Comparison of ENCODE assay signal across 19 cellular contexts in the genomic region with DNA sequence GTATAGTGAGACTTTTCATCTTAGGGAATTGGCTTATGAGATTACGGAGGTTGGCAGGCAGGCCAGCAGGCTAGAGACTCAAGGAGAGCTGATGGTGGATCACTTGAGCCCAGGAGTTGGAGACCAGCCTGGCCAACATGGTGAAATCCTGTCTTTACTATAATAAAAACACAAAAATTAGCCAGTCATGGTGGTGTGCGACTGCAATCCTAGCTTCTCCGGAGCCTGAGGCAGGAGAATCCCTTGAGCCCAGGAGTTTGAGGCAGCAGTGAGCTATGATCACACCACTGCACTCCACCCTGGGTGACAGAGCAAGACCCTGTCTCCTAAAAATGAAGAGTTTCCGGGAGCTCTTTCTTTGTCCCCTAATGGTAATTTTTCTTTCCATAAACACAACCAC. TPM values are rescaled to one million over a fixed set of nuclear protein-coding genes. Genes with fewer than 3 reads are reported as not detected.
"Had no signal": no experiment of that assay in that cellular context is flagged by ENCODE, and none has a peak within 500 bp of the region (broad histone marks: within the 10 kb centered on the region; RNA-seq: fewer than 3 reads in every experiment).

No MANE protein-coding gene starts in this region.

RNA-seq across cellular contexts. Expression of a gene that starts 14.6 kb away (rescaled TPM):
- total RNA-seq: activated CD4-positive, alpha-beta memory T cell treated with anti-CD3 and anti-CD28 coated beads, Interleukin-2, amount 10 ng/mL, durations not matched to agents 7 days and 5 days; activated CD4-positive, alpha-beta T cell treated with anti-CD3 and anti-CD28 coated beads for 36 hours; activated CD4-positive, alpha-beta T cell treated with anti-CD3 and anti-CD28 coated beads, Interleukin-2, amount 10 ng/mL, durations not matched to agents 7 days and 5 days; activated CD8-positive, alpha-beta memory T cell treated with anti-CD3 and anti-CD28 coated beads, Interleukin-2, amount 10 ng/mL, durations not matched to agents 7 days and 5 days; activated CD8-positive, alpha-beta T cell treated with anti-CD3 and anti-CD28 coated beads, Interleukin-2, amount 10 ng/mL, durations not matched to agents 7 days and 5 days; activated naive CD4-positive, alpha-beta T cell treated with anti-CD3 and anti-CD28 coated beads for 36 hours; activated naive CD4-positive, alpha-beta T cell treated with anti-CD3 and anti-CD28 coated beads, Interleukin-2, amount 50 U/mL, for 72 hours; activated naive CD8-positive, alpha-beta T cell treated with anti-CD3 and anti-CD28 coated beads for 36 hours; activated T-helper 2 cell treated with anti-CD3 and anti-CD28 coated beads, Interferon-gamma antibody, Interleukin-2, Interleukin-4, amounts not matched to agents 10 μg/mL and 5 μg/mL and 100 μg/mL, durations not matched to agents 14 hours and 24 hours and 36 hours; aorta; astrocyte; breast epithelium; cardiac septum; T-cell; T-helper 1 cell treated with Interleukin-12 subunit alpha and Interleukin-12 subunit beta and Interleukin-4 antibody, amounts not matched to agents 30 ng/mL and 1 ng/mL, for 36 hours; T-helper 17 cell; T-helper 2 cell treated with Interferon-gamma antibody and Interleukin-4, amounts not matched to agents 100 ng/mL and 5 ng/mL, for 36 hours; WTC11 had no signal
- polyA plus RNA-seq: aorta had no signal

RNA-seq across cellular contexts. Expression of a gene that starts 26.5 kb away (rescaled TPM):
- total RNA-seq: activated CD4-positive, alpha-beta memory T cell treated with anti-CD3 and anti-CD28 coated beads, Interleukin-2, amount 10 ng/mL, durations not matched to agents 7 days and 5 days; activated CD4-positive, alpha-beta T cell treated with anti-CD3 and anti-CD28 coated beads for 36 hours; activated CD4-positive, alpha-beta T cell treated with anti-CD3 and anti-CD28 coated beads, Interleukin-2, amount 10 ng/mL, durations not matched to agents 7 days and 5 days; activated CD8-positive, alpha-beta memory T cell treated with anti-CD3 and anti-CD28 coated beads, Interleukin-2, amount 10 ng/mL, durations not matched to agents 7 days and 5 days; activated CD8-positive, alpha-beta T cell treated with anti-CD3 and anti-CD28 coated beads, Interleukin-2, amount 10 ng/mL, durations not matched to agents 7 days and 5 days; activated naive CD4-positive, alpha-beta T cell treated with anti-CD3 and anti-CD28 coated beads for 36 hours; activated naive CD4-positive, alpha-beta T cell treated with anti-CD3 and anti-CD28 coated beads, Interleukin-2, amount 50 U/mL, for 72 hours; activated naive CD8-positive, alpha-beta T cell treated with anti-CD3 and anti-CD28 coated beads for 36 hours; activated T-helper 2 cell treated with anti-CD3 and anti-CD28 coated beads, Interferon-gamma antibody, Interleukin-2, Interleukin-4, amounts not matched to agents 10 μg/mL and 5 μg/mL and 100 μg/mL, durations not matched to agents 14 hours and 24 hours and 36 hours; adrenal gland; aorta; astrocyte; breast epithelium; cardiac septum; T-cell; T-helper 1 cell treated with Interleukin-12 subunit alpha and Interleukin-12 subunit beta and Interleukin-4 antibody, amounts not matched to agents 30 ng/mL and 1 ng/mL, for 36 hours; T-helper 17 cell; T-helper 2 cell treated with Interferon-gamma antibody and Interleukin-4, amounts not matched to agents 100 ng/mL and 5 ng/mL, for 36 hours; WTC11 had no signal
- polyA plus RNA-seq: adrenal gland, aorta had no signal
